In the genomic region with DNA sequence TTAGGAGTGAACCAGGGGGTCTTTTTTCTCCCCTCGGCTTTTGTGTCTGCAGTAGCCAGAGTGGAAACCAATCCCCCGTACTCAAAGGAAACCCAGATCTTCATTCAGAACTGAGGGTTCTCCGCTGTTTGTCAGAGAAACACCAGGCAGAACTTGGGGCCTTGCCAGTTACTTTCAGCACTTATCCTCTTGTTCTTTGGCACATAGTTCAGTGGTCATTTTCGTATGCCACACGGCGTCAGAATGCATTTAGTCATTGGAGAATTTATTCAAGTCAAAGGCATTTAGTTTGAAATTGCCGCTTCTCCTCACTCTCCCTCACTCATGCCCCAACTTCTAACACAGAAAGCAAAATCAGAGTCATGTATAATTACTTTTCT, we compare ENCODE assay signal across 9 cellular contexts.
A peak's percentile ranks its signal among the peaks of the same experiment; 100 is the strongest.
DNase-seq lines count a peak whose midpoint lies in the region; ATAC-seq and TF ChIP-seq lines count a peak whose summit lies in the region.
"Had no signal": no experiment of that assay in that cellular context is flagged by ENCODE, and none has a peak within 500 bp of the region (broad histone marks: within the 10 kb centered on the region; RNA-seq: fewer than 3 reads in every experiment).

No MANE protein-coding gene starts in this region.

- H3K4me3 ChIP-seq in heart right ventricle (peak overlapping the region; percentile 12 to 48 (median 32)), skeletal muscle cell (ENCODE audit: low read depth, low read length) (no peak overlapping the region)

- H3K36me3 Mint-ChIP-seq in activated CD4-positive, alpha-beta memory T cell treated with anti-CD3 and anti-CD28 coated beads, Interleukin-2, amount 10 ng/mL, durations not matched to agents 7 days and 5 days (ENCODE audit: low read depth), result peaks cover 7% of the 10 kb centered on the region

- intact Hi-C loops in heart right ventricle (cut with DNase I), result loop anchor here in 4 of 10 donors (5.0 to 10.0 kb wide), 3 partner anchors 103 to 119 kb away; a partner anchor contains a TSS

- H3K9me3 Mint-ChIP-seq in activated CD4-positive, alpha-beta memory T cell treated with anti-CD3 and anti-CD28 coated beads, Interleukin-2, amount 10 ng/mL, durations not matched to agents 7 days and 5 days, result peaks cover 3% of the 10 kb centered on the region

- H3K4me1 Mint-ChIP-seq in activated CD4-positive, alpha-beta memory T cell treated with anti-CD3 and anti-CD28 coated beads, Interleukin-2, amount 10 ng/mL, durations not matched to agents 7 days and 5 days, result peaks cover 32% of the 10 kb centered on the region

- no peak for TF ChIP-seq CTCF in heart right ventricle (IDR thresholded peaks at IDR 0.05)

- peak overlapping the region; percentile 26 for H3K4me3 Mint-ChIP-seq in activated CD4-positive, alpha-beta memory T cell treated with anti-CD3 and anti-CD28 coated beads, Interleukin-2, amount 10 ng/mL, durations not matched to agents 7 days and 5 days

- H3K27me3 ChIP-seq in heart right ventricle, result no peaks in the 10 kb centered on the region

- peak overlapping the region; percentile 53 for H3K27ac Mint-ChIP-seq in activated CD4-positive, alpha-beta memory T cell treated with anti-CD3 and anti-CD28 coated beads, Interleukin-2, amount 10 ng/mL, durations not matched to agents 7 days and 5 days

- H3K9me3 ChIP-seq in heart right ventricle, result no peaks in the 10 kb centered on the region

- H3K36me3 ChIP-seq in heart right ventricle, result no peaks in the 10 kb centered on the region

- CTCF ChIA-PET in activated CD4-positive, alpha-beta memory T cell treated with anti-CD3 and anti-CD28 coated beads, Interleukin-2, amount 10 ng/mL, durations not matched to agents 7 days and 5 days (lab: Charles Lee), result interaction anchor here (1.3 kb wide), 1 partner anchor 10 kb away, joined by 4 read pairs; no protein-coding TSS in a partner anchor

- POLR2A ChIA-PET in activated CD4-positive, alpha-beta memory T cell treated with anti-CD3 and anti-CD28 coated beads, Interleukin-2, amount 10 ng/mL, durations not matched to agents 7 days and 5 days (lab: Charles Lee), result no interaction called here

- H3K27ac ChIP-seq in heart right ventricle, result peak overlapping the region; percentile 51 to 84 (median 80)

- DNase-seq in ELR (ENCODE audit: low read depth) (peak; percentile 64), heart right ventricle (peak in 1 of 2 donors; percentile 51), skeletal muscle cell (ENCODE audit: low read depth) (peak; percentile 61), epidermal melanocyte (ENCODE audit: insufficient read length, low spot score) (no peak)
- no peak for DNase-seq in activated CD4-positive, alpha-beta memory T cell treated with anti-CD3 and anti-CD28 coated beads, Interleukin-2, amount 10 ng/mL, durations not matched to agents 7 days and 5 days
- DNase-seq in central memory CD4-positive, alpha-beta T cell, result no peak
- DNase-seq: SIG-M5 had no signal

- peaks cover 2% of the 10 kb centered on the region for H3K27me3 Mint-ChIP-seq in activated CD4-positive, alpha-beta memory T cell treated with anti-CD3 and anti-CD28 coated beads, Interleukin-2, amount 10 ng/mL, durations not matched to agents 7 days and 5 days

- WGBS in heart right ventricle, 2 donors, result 29% methylated on average over 7 of the region's 7 CpGs

- ATAC-seq in heart right ventricle (peak in 7 of 8 donors; percentile 5 to 66 (median 46)), HG02759 (IDR thresholded peaks at IDR 0.05; ENCODE audit: unreplicated experiment) (no peak), GM19023 (IDR thresholded peaks at IDR 0.05; ENCODE audit: unreplicated experiment) (no peak)

- peaks cover 12 to 25% (median 21%) of the 10 kb centered on the region in 9 donors for H3K4me1 ChIP-seq in heart right ventricle

Comparison
In these comparisons a context has a peak if more than half of its experiments do, and no peak if none do; other contexts are left out.
1. DNase-seq: peak in ELR (single experiment) and skeletal muscle cell (single experiment); none in activated CD4-positive, alpha-beta memory T cell treated with anti-CD3 and anti-CD28 coated beads, Interleukin-2, amount 10 ng/mL, durations not matched to agents 7 days and 5 days (single experiment), central memory CD4-positive, alpha-beta T cell (single experiment) and epidermal melanocyte (single experiment).
2. ATAC-seq: peak in heart right ventricle (7 of 8); none in HG02759 (single experiment) and GM19023 (single experiment).